Comparison of ENCODE assay signal across 32 cellular contexts in genomic region chrX:29269390-29269789, GRCh38.
"Had no signal": no experiment of that assay in that cellular context is flagged by ENCODE, and none has a peak within 500 bp of the region (broad histone marks: within the 10 kb centered on the region; RNA-seq: fewer than 3 reads in every experiment).

No MANE protein-coding gene starts in this region.

- H3K4me3 ChIP-seq: MG63 had no signal

- H3K27me3 ChIP-seq: MG63 had no signal

- DNase-seq: Karpas-422, Kasumi-1, MG63, MM.1S, MV-4-11, NCI-H1048, NCI-H1092, NCI-H1092 treated with DMSO at 0.1 percent for 48 hours, NCI-H1105, NCI-H1105 treated with DMSO at 0.1 percent for 48 hours, NCI-H1417 treated with DMSO at 0.1 percent for 48 hours, NCI-H1436, NCI-H1436 treated with DMSO at 0.1 percent for 48 hours, NCI-H146, NCI-H1694, NCI-H1694 treated with DMSO at 0.1 percent for 48 hours, NCI-H187, NCI-H187 treated with DMSO at 0.1 percent for 48 hours, NCI-H2029, NCI-H2029 treated with DMSO at 0.1 percent for 48 hours, NCI-H2081, NCI-H2081 treated with DMSO at 0.1 percent for 48 hours, NCI-H2107, NCI-H2171, NCI-H2171 treated with DMSO at 0.1 percent for 48 hours, NCI-H2227 treated with DMSO at 0.1 percent for 48 hours, NCI-H226, NCI-H345, NCI-H446, NCI-H446 treated with DMSO at 0.1 percent for 48 hours, NCI-H510A, NCI-H510A treated with DMSO at 0.1 percent for 48 hours had no signal

- H3K36me3 ChIP-seq: MG63 had no signal

- H3K9me3 ChIP-seq: MG63 had no signal
